2 cellular contexts compared by ENCODE assay signal in the genomic region with DNA sequence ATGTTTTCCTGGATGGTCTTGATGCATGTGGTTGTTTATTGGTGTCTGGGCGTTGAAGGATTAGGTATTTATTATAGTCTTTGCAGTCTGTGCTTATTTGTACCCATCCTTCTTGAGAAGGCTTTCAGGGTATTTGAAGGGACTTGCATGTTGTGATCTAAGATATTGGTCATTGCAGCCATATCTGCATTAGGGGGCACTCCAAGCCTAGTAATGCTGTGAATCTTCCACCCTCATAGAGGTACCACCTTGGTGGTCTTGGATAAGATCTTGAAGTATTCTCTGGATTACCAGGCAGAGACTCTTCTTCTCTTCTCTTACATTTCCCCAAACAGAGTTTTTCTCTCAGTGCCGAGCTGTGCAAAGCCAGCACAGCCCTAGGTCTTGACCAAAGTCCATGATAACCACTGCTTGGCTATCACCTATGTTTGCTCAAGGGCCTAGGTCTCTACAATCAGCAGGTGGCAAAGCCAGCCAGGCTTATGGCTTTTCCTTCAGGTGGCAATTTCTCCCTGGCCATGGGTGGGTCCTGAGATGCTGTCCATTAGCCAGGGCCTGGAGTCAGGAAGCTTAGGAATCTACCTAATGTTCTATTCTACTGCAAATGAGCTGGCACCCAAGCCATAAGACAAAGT.
TF ChIP-seq lines count a peak whose summit lies in the region.

No MANE protein-coding gene starts in this region.

TF ChIP-seq in WTC11, 78 proteins besides CTCF, POLR2A, EP300 and RAD21 (continued from another document):
- TF ChIP-seq, protein P1, sequence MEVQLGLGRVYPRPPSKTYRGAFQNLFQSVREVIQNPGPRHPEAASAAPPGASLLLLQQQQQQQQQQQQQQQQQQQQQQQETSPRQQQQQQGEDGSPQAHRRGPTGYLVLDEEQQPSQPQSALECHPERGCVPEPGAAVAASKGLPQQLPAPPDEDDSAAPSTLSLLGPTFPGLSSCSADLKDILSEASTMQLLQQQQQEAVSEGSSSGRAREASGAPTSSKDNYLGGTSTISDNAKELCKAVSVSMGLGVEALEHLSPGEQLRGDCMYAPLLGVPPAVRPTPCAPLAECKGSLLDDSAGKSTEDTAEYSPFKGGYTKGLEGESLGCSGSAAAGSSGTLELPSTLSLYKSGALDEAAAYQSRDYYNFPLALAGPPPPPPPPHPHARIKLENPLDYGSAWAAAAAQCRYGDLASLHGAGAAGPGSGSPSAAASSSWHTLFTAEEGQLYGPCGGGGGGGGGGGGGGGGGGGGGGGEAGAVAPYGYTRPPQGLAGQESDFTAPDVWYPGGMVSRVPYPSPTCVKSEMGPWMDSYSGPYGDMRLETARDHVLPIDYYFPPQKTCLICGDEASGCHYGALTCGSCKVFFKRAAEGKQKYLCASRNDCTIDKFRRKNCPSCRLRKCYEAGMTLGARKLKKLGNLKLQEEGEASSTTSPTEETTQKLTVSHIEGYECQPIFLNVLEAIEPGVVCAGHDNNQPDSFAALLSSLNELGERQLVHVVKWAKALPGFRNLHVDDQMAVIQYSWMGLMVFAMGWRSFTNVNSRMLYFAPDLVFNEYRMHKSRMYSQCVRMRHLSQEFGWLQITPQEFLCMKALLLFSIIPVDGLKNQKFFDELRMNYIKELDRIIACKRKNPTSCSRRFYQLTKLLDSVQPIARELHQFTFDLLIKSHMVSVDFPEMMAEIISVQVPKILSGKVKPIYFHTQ (CRISPR knock-in tag; IDR thresholded peaks at IDR 0.05) = no peak
- TF ChIP-seq RORB (CRISPR knock-in tag; IDR thresholded peaks at IDR 0.05) = no peak
- TF ChIP-seq JUN (CRISPR knock-in tag; IDR thresholded peaks at IDR 0.05) = no peak
- TF ChIP-seq, protein P2, sequence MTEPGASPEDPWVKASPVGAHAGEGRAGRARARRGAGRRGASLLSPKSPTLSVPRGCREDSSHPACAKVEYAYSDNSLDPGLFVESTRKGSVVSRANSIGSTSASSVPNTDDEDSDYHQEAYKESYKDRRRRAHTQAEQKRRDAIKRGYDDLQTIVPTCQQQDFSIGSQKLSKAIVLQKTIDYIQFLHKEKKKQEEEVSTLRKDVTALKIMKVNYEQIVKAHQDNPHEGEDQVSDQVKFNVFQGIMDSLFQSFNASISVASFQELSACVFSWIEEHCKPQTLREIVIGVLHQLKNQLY (CRISPR knock-in tag; IDR thresholded peaks at IDR 0.05) = no peak
TF ChIP-seq in WTC11: peak in this region for 0.

TF ChIP-seq in liver, 16 proteins besides CTCF, POLR2A, EP300 and RAD21 (continued from another document):
- peak in 1 of 2 donors; percentile 44 for TF ChIP-seq JUND (IDR thresholded peaks at IDR 0.05)
